Comparison of ENCODE assay signal across 26 cellular contexts in genomic region chr10:83954193-83954794, GRCh38.
"Had no signal": no experiment of that assay in that cellular context is flagged by ENCODE, and none has a peak within 500 bp of the region (broad histone marks: within the 10 kb centered on the region; RNA-seq: fewer than 3 reads in every experiment).

No MANE protein-coding gene starts in this region.

- DNase-seq: activated B cell treated with CpG ODN at 0.5 μM for 24 hours; activated CD4-positive, alpha-beta T cell treated with anti-CD3 and anti-CD28 coated beads, Interleukin-2, amount 50 U/mL, for 1 hour; activated CD8-positive, alpha-beta T cell treated with anti-CD3 and anti-CD28 coated beads for 36 hours; activated gamma-delta T cell treated with Interleukin-2 at 50 U/mL for 16 hours; activated naive CD4-positive, alpha-beta T cell treated with anti-CD3 and anti-CD28 coated beads, Interleukin-2, amount 50 U/mL, for 16 hours; activated T-cell treated with anti-CD3 and anti-CD28 coated beads, Interleukin-2, amount 50 U/mL, for 4 hours; amniotic stem cell; brain microvascular endothelial cell; effector memory CD8-positive, alpha-beta T cell; erythroblast; gastrocnemius medialis; glutamatergic neuron; left colon; mammary epithelial cell; naive B cell; nephron progenitor cell; pancreas; retina; sigmoid colon; small intestine; stimulated activated CD4-positive, alpha-beta T cell treated with anti-CD3 and anti-CD28 coated beads, Interleukin-4, amount 100 ng/mL, for 24 hours; stimulated activated naive B cell treated with anti-CD40 and anti-IgM and Interleukin-4, amounts not matched to agents 10 μg/mL and 1 μg/mL and 100 μg/mL, for 72 hours; stomach; tibial artery; upper lobe of right lung had no signal

- ATAC-seq: activated CD8-positive, alpha-beta T cell treated with anti-CD3 and anti-CD28 coated beads for 36 hours; activated T-cell treated with anti-CD3 and anti-CD28 coated beads, Interleukin-2, amount 50 U/mL, for 4 hours; activated T-helper 17 cell treated with anti-CD3 and anti-CD28 coated beads, Interleukin-2, amount 50 U/mL, for 72 hours; effector memory CD8-positive, alpha-beta T cell; gastrocnemius medialis; left colon; pancreas; stimulated activated naive B cell treated with anti-CD40 and anti-IgM and Interleukin-4, amounts not matched to agents 10 μg/mL and 1 μg/mL and 100 μg/mL, for 72 hours; upper lobe of right lung had no signal

- H3K36me3 Mint-ChIP-seq: naive B cell; stimulated activated naive B cell treated with anti-CD40 and anti-IgM and Interleukin-4, amounts not matched to agents 10 μg/mL and 1 μg/mL and 100 μg/mL, for 72 hours had no signal

- H3K27ac Mint-ChIP-seq: activated B cell treated with CpG ODN at 0.5 μM for 24 hours; activated CD8-positive, alpha-beta T cell treated with anti-CD3 and anti-CD28 coated beads for 36 hours; activated T-helper 17 cell treated with anti-CD3 and anti-CD28 coated beads, Interleukin-2, amount 50 U/mL, for 72 hours; effector memory CD8-positive, alpha-beta T cell; naive B cell; nephron progenitor cell; stimulated activated naive B cell treated with anti-CD40 and anti-IgM and Interleukin-4, amounts not matched to agents 10 μg/mL and 1 μg/mL and 100 μg/mL, for 72 hours had no signal

- H3K4me1 Mint-ChIP-seq: activated B cell treated with CpG ODN at 0.5 μM for 24 hours; activated T-helper 17 cell treated with anti-CD3 and anti-CD28 coated beads, Interleukin-2, amount 50 U/mL, for 72 hours; naive B cell; stimulated activated naive B cell treated with anti-CD40 and anti-IgM and Interleukin-4, amounts not matched to agents 10 μg/mL and 1 μg/mL and 100 μg/mL, for 72 hours had no signal

- H3K9me3 Mint-ChIP-seq: activated B cell treated with CpG ODN at 0.5 μM for 24 hours; activated CD8-positive, alpha-beta T cell treated with anti-CD3 and anti-CD28 coated beads for 36 hours; activated T-cell treated with anti-CD3 and anti-CD28 coated beads, Interleukin-2, amount 50 U/mL, for 4 hours; activated T-helper 17 cell treated with anti-CD3 and anti-CD28 coated beads, Interleukin-2, amount 50 U/mL, for 72 hours; effector memory CD8-positive, alpha-beta T cell; nephron progenitor cell; stimulated activated naive B cell treated with anti-CD40 and anti-IgM and Interleukin-4, amounts not matched to agents 10 μg/mL and 1 μg/mL and 100 μg/mL, for 72 hours had no signal

- H3K4me3 Mint-ChIP-seq: activated B cell treated with CpG ODN at 0.5 μM for 24 hours; activated CD8-positive, alpha-beta T cell treated with anti-CD3 and anti-CD28 coated beads for 36 hours; activated T-cell treated with anti-CD3 and anti-CD28 coated beads, Interleukin-2, amount 50 U/mL, for 4 hours; activated T-helper 17 cell treated with anti-CD3 and anti-CD28 coated beads, Interleukin-2, amount 50 U/mL, for 72 hours; effector memory CD8-positive, alpha-beta T cell; naive B cell; nephron progenitor cell; stimulated activated naive B cell treated with anti-CD40 and anti-IgM and Interleukin-4, amounts not matched to agents 10 μg/mL and 1 μg/mL and 100 μg/mL, for 72 hours had no signal
